9 cellular contexts compared by ENCODE assay signal in genomic region chrX:45758738-45759397, GRCh38.
DNase-seq lines count a peak whose midpoint lies in the region; ATAC-seq, FAIRE-seq and TF ChIP-seq lines count a peak whose summit lies in the region.
"Had no signal": no experiment of that assay in that cellular context is flagged by ENCODE, and none has a peak within 500 bp of the region (broad histone marks: within the 10 kb centered on the region; RNA-seq: fewer than 3 reads in every experiment).

No MANE protein-coding gene starts in this region.

- H3K9me3 Mint-ChIP-seq in endodermal cell = peaks cover 20% of the 10 kb centered on the region

- H3K27me3 ChIP-seq in PC-3 (ENCODE audit: low read length) (no peaks in the 10 kb centered on the region), endothelial cell of umbilical vein (ENCODE audit: control insufficient read depth in 2 of 2, insufficient read depth in 2 of 2, low read length in 2 of 2) (no peaks in the 10 kb centered on the region), endodermal cell (ENCODE audit: control insufficient read depth, insufficient read depth, low read length, poor library complexity, severe bottlenecking) (no peaks in the 10 kb centered on the region)

- no peaks in the 10 kb centered on the region for H3K9me2 ChIP-seq in PC-3 (replicated peaks; ENCODE audit: low read length)

- H2AFZ ChIP-seq in PC-3 (ENCODE audit: low read length) = no peak overlapping the region
- H2AFZ ChIP-seq in endothelial cell of umbilical vein (ENCODE audit: low read depth, low read length) = no peak overlapping the region
- H2AFZ ChIP-seq: parathyroid adenoma had no signal

- POLR2A ChIA-PET in PC-3 (lab: Charles Lee; ENCODE audit: unreplicated experiment) = interaction anchor here (0.6 to 1.2 kb wide), 2 partner anchors 11 to 13 kb away, joined by 5 to 7 read pairs; no protein-coding TSS in a partner anchor
- POLR2A ChIA-PET in endothelial cell of umbilical vein (lab: Charles Lee) = no interaction called here

- no peaks in the 10 kb centered on the region for H4K20me1 ChIP-seq in PC-3 (ENCODE audit: low read length)
- H4K20me1 ChIP-seq in endothelial cell of umbilical vein (replicated peaks; ENCODE audit: control insufficient read depth, extremely low read depth, insufficient read depth, low read length) = no peaks in the 10 kb centered on the region

- peaks cover 75% of the 10 kb centered on the region for H3K36me3 ChIP-seq in PC-3 (ENCODE audit: low read depth, low read length)
- peaks cover 0 to 5% of the 10 kb centered on the region in 2 experiments for H3K36me3 ChIP-seq in endothelial cell of umbilical vein (ENCODE audit: control insufficient read depth in 2 of 2, extremely low read depth in 1 of 2, insufficient read depth in 2 of 2, low read length in 2 of 2)
- peaks cover 16% of the 10 kb centered on the region for H3K36me3 ChIP-seq in endodermal cell (ENCODE audit: control insufficient read depth, insufficient read depth, low read length)

- CTCF ChIA-PET in PC-3 (lab: Charles Lee) = no interaction called here
- CTCF ChIA-PET in endothelial cell of umbilical vein (lab: Charles Lee) = interaction anchor here (1.0 to 2.5 kb wide), 7 partner anchors 9 to 650 kb away, joined by 3 to 12 read pairs (median 5); no protein-coding TSS in a partner anchor

- H3K36me3 Mint-ChIP-seq in endodermal cell (ENCODE audit: low read depth) = peaks cover 5% of the 10 kb centered on the region

- H3K4me2 ChIP-seq in PC-3 (ENCODE audit: low read length) (peak overlapping the region; percentile 72), endothelial cell of umbilical vein (ENCODE audit: insufficient read depth, low read length) (peak overlapping the region; percentile 54)

- peak overlapping the region; percentile 57 for H3K9ac ChIP-seq in PC-3 (ENCODE audit: low read length)
- H3K9ac ChIP-seq in endothelial cell of umbilical vein (replicated peaks; ENCODE audit: extremely low read depth, insufficient read depth, low read length) = peak overlapping the region; percentile 51
- H3K9ac ChIP-seq in endodermal cell (ENCODE audit: extremely low read depth, low read length, poor library complexity, severe bottlenecking) = no peak overlapping the region
- H3K9ac ChIP-seq: parathyroid adenoma had no signal

- H3K27ac Mint-ChIP-seq in endodermal cell = no peak overlapping the region

- H3K27me3 Mint-ChIP-seq in endodermal cell (ENCODE audit: insufficient read depth) = no peaks in the 10 kb centered on the region

- H3K4me1 ChIP-seq in PC-3 (ENCODE audit: insufficient read depth, low read length) (peaks cover 92% of the 10 kb centered on the region), endothelial cell of umbilical vein (ENCODE audit: control insufficient read depth, extremely low read depth, insufficient read depth, low read length) (peaks cover 93% of the 10 kb centered on the region), endodermal cell (ENCODE audit: control insufficient read depth, insufficient read depth, low read length) (no peaks in the 10 kb centered on the region)
- H3K4me1 ChIP-seq: parathyroid adenoma had no signal

- dilution Hi-C loops in endothelial cell of umbilical vein (cut with MboI; ENCODE audit: extremely low pct_ligation_motif_present, low sequenced_read_pairs) = no loop called here

- peak overlapping the region; percentile 92 for H3K27ac ChIP-seq in PC-3 (ENCODE audit: low read length)
- H3K27ac ChIP-seq in endothelial cell of umbilical vein (ENCODE audit: insufficient read depth, low read depth, low read length) = peak overlapping the region; percentile 94
- no peak overlapping the region for H3K27ac ChIP-seq in endodermal cell (ENCODE audit: low read depth, low read length)
- H3K27ac ChIP-seq: parathyroid adenoma had no signal

- 100% methylated on average over 3 of the region's 3 CpGs; no CpG with 5 or more reads in 1 of the 2 experiments for WGBS in endodermal cell (ENCODE audit: insufficient coverage in 1 of 2, insufficient read length in 1 of 2), 2 experiments

- FAIRE-seq in endothelial cell of umbilical vein (lab: Jason Lieb, UNC) = peak; percentile 74

- H3K4me3 ChIP-seq in PC-3 (ENCODE audit: low read length) (peak overlapping the region; percentile 28), endothelial cell of umbilical vein (replicated peaks in 1 of 3; ENCODE audit: insufficient read depth in 1 of 3, low read depth in 1 of 3, low read length in 3 of 3) (peak overlapping the region in 1 of 3 experiments; percentile 23), endodermal cell (ENCODE audit: low read length) (no peak overlapping the region)

- peaks cover 99% of the 10 kb centered on the region for H3K79me2 ChIP-seq in PC-3 (ENCODE audit: low read length)
- H3K79me2 ChIP-seq in endothelial cell of umbilical vein (ENCODE audit: control insufficient read depth, insufficient read depth, low read length) = peaks cover 94% of the 10 kb centered on the region
- H3K79me2 ChIP-seq: parathyroid adenoma had no signal

- intact Hi-C loops in PC-3 (cut with micrococcal nuclease) = loop anchor here (1.0 kb wide), 1 partner anchor 12 kb away; no protein-coding TSS in a partner anchor
- intact Hi-C loops in endothelial cell of umbilical vein (cut with micrococcal nuclease) = loop anchor here (1.0 to 10.0 kb wide), 6 partner anchors 11 to 564 kb away; no protein-coding TSS in a partner anchor
- intact Hi-C loops in left colon (cut with DNase I, micrococcal nuclease) = no loop called here

- H3K4me3 Mint-ChIP-seq in endodermal cell = no peak overlapping the region

- no peak for TF ChIP-seq CTCF in PC-3 (conservative IDR thresholded peaks at IDR 0.05; ENCODE audit: low read depth, low read length)
- no peak for TF ChIP-seq CTCF in endothelial cell of umbilical vein (IDR thresholded peaks at IDR 0.05; ENCODE audit: extremely low read depth in 1 of 2, insufficient read depth in 1 of 2, low read depth in 1 of 2, low read length in 2 of 2)
- no peak for TF ChIP-seq CTCF in endodermal cell (conservative IDR thresholded peaks at IDR 0.05)

- H3K9me3 ChIP-seq in PC-3 (ENCODE audit: low read length) (no peaks in the 10 kb centered on the region), endothelial cell of umbilical vein (replicated peaks; ENCODE audit: control insufficient read depth, insufficient read depth, low read length) (no peaks in the 10 kb centered on the region), endodermal cell (ENCODE audit: control insufficient read depth, low read length) (no peaks in the 10 kb centered on the region)

- BruUV-seq in PC-3 (replicated peaks; lab: Mats Ljungman, UMichigan) (TSS peak; percentile 88), endothelial cell of umbilical vein (replicated peaks; lab: Mats Ljungman, UMichigan) (TSS peak; percentile 87)

- peak; percentile 61 for DNase-seq in PC-3
- DNase-seq in endothelial cell of umbilical vein (ENCODE audit: low read depth, low spot score) = no peak
- no peak for DNase-seq in GM03348 (ENCODE audit: low spot score)
- DNase-seq in endodermal cell = no peak
- no peak for DNase-seq in DMS79 treated with DMSO at 0.1 percent for 48 hours (lab: John Stamatoyannopoulos, UW)
- no peak for DNase-seq in left colon

- peak; percentile 63 for TF ChIP-seq POLR2A in endothelial cell of umbilical vein (IDR thresholded peaks at IDR 0.05; ENCODE audit: low read depth, low read length)

- H3K4me1 Mint-ChIP-seq in endodermal cell = no peaks in the 10 kb centered on the region

- H3K9me1 ChIP-seq in endothelial cell of umbilical vein (replicated peaks; ENCODE audit: control insufficient read depth, extremely low read depth, insufficient read depth, low read length) = no peaks in the 10 kb centered on the region

- ATAC-seq in GM18873 (IDR thresholded peaks at IDR 0.05; ENCODE audit: low FRiP score, unreplicated experiment) (peak; percentile 58), HG02678 (IDR thresholded peaks at IDR 0.05; ENCODE audit: unreplicated experiment) (peak; percentile 71), PC-3 (peak; percentile 14), left colon (no peak)

- H3F3A ChIP-seq in PC-3 (ENCODE audit: low read length, unreplicated experiment) = peaks cover 63% of the 10 kb centered on the region

TF ChIP-seq in endothelial cell of umbilical vein, 7 proteins besides CTCF, POLR2A, EP300 and RAD21:
- TF ChIP-seq POLR2AphosphoS5 (IDR thresholded peaks at IDR 0.05; ENCODE audit: insufficient read depth, low read depth, low read length) = peak; percentile 47
- TF ChIP-seq MYC (IDR thresholded peaks at IDR 0.05; ENCODE audit: low read depth, low read length) = no peak
- TF ChIP-seq EZH2 (IDR thresholded peaks at IDR 0.05; ENCODE audit: borderline replicate concordance, low read depth, low read length, severe bottlenecking) = no peak
- TF ChIP-seq MAX (IDR thresholded peaks at IDR 0.05; ENCODE audit: insufficient read depth, insufficient read length) = no peak

Comparison
In these comparisons a context has a peak if more than half of its experiments do, and no peak if none do; other contexts are left out.
1. intact Hi-C loops: an anchor here in PC-3 (1.0 kb wide) and endothelial cell of umbilical vein (1.0 to 10.0 kb wide); none called in left colon.